In the genomic region with DNA sequence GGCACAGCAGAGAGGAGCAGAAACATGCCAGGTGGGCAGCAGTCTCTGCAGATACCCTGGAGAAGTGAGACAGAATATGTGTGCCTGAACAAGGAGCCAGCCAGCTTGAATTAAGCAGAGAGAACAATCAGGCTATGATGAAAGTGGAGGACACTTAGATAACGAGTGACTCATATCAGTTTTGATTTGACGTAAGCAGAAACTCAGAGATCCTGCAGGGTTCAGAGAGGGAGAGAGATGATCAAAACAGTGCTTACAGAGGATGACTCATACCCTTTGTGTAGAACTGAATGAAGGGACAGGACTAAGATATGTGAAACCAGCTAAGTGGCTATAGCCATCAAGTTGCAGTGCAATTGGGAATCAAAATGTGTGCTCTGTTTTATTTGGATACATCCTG, we compare ENCODE assay signal across 8 cellular contexts.
DNase-seq lines count a peak whose midpoint lies in the region; ATAC-seq, FAIRE-seq and TF ChIP-seq lines count a peak whose summit lies in the region.

No MANE protein-coding gene starts in this region.

- H3K9me3 Mint-ChIP-seq in T-cell: peaks cover 0 to 5% (median 0%) of the 10 kb centered on the region in 3 donors
- H3K9me3 Mint-ChIP-seq in CD4-positive, alpha-beta T cell: peaks cover 2% of the 10 kb centered on the region

- H3K4me1 Mint-ChIP-seq in T-cell: no peaks in the 10 kb centered on the region
- H3K4me1 Mint-ChIP-seq in CD4-positive, alpha-beta T cell (ENCODE audit: low read depth): no peaks in the 10 kb centered on the region

- H3K36me3 ChIP-seq in small intestine (ENCODE audit: control insufficient read depth in 2 of 2, insufficient read depth in 2 of 2, low read length in 2 of 2): no peaks in the 10 kb centered on the region

- in situ Hi-C loops in astrocyte of the spinal cord (cut with HindIII; ENCODE audit: low sequenced_read_pairs): no loop called here

- no peaks in the 10 kb centered on the region for H3K9me3 ChIP-seq in small intestine (ENCODE audit: control insufficient read depth, low read depth)
- no peaks in the 10 kb centered on the region for H3K9me3 ChIP-seq in CD4-positive, alpha-beta T cell (ENCODE audit: control insufficient read depth, low read length)

- DNase-seq in AG10803 (ENCODE audit: low read depth) (peak; percentile 76), HS-5 (ENCODE audit: low read depth) (peak; percentile 85), astrocyte of the spinal cord (ENCODE audit: low read depth, low spot score) (peak; percentile 85), small intestine (peak; percentile 9), T-cell (no peak)
- DNase-seq in CD4-positive, alpha-beta T cell: no peak

- no peaks in the 10 kb centered on the region for H3K4me1 ChIP-seq in small intestine (ENCODE audit: control insufficient read depth in 2 of 2, insufficient read depth in 1 of 2, low read depth in 1 of 2, low read length in 1 of 2)

- ATAC-seq in GM19397 (IDR thresholded peaks at IDR 0.05; ENCODE audit: unreplicated experiment) (peak; percentile 63), T-cell (replicated peaks in 1 of 4) (no peak), GM21367 (IDR thresholded peaks at IDR 0.05; ENCODE audit: unreplicated experiment) (no peak)
- ATAC-seq in CD4-positive, alpha-beta T cell (ENCODE audit: poor library complexity): no peak

- no peaks in the 10 kb centered on the region for H3K27me3 ChIP-seq in small intestine (ENCODE audit: control insufficient read depth in 2 of 2, insufficient read depth in 2 of 2, low read length in 2 of 2)
- no peaks in the 10 kb centered on the region for H3K27me3 ChIP-seq in CD4-positive, alpha-beta T cell (ENCODE audit: control insufficient read depth, insufficient read depth, low read length)

- WGBS in small intestine, 3 donors: 4 to 40% (median 17%) methylated on average over 2 of the region's 2 CpGs

- no peak overlapping the region for H3K4me3 ChIP-seq in AG10803 (ENCODE audit: low read length)
- H3K4me3 ChIP-seq in astrocyte of the spinal cord (ENCODE audit: low read depth, low read length): no peak overlapping the region
- H3K4me3 ChIP-seq in small intestine (ENCODE audit: low read depth in 1 of 2, low read length in 2 of 2): no peak overlapping the region

- H3K36me3 Mint-ChIP-seq in T-cell: no peaks in the 10 kb centered on the region
- no peaks in the 10 kb centered on the region for H3K36me3 Mint-ChIP-seq in CD4-positive, alpha-beta T cell (ENCODE audit: low read depth)

- CTCF ChIA-PET in T-cell (lab: Charles Lee): no interaction called here
- CTCF ChIA-PET in CD4-positive, alpha-beta T cell (lab: Charles Lee): no interaction called here

- H3K27ac ChIP-seq in small intestine (ENCODE audit: low read depth in 1 of 2, low read length in 1 of 2): no peak overlapping the region
- H3K27ac ChIP-seq in CD4-positive, alpha-beta T cell (ENCODE audit: low read depth, low read length): no peak overlapping the region

- TF ChIP-seq CTCF in AG10803 (conservative IDR thresholded peaks at IDR 0.05; ENCODE audit: low read length): no peak
- no peak for TF ChIP-seq CTCF in astrocyte of the spinal cord (IDR thresholded peaks at IDR 0.05; ENCODE audit: low read depth, low read length)
- TF ChIP-seq CTCF in CD4-positive, alpha-beta T cell (IDR thresholded peaks at IDR 0.05): no peak

- intact Hi-C loops in CD4-positive, alpha-beta T cell (cut with DNase I, micrococcal nuclease): no loop called here

- no peak overlapping the region for H3K27ac Mint-ChIP-seq in T-cell
- no peak overlapping the region for H3K27ac Mint-ChIP-seq in CD4-positive, alpha-beta T cell

- H3K27me3 Mint-ChIP-seq in T-cell: no peaks in the 10 kb centered on the region
- no peaks in the 10 kb centered on the region for H3K27me3 Mint-ChIP-seq in CD4-positive, alpha-beta T cell

- FAIRE-seq in small intestine (lab: Jason Lieb, UNC): no peak

- POLR2A ChIA-PET in T-cell (lab: Charles Lee): interaction anchor here in 1 of 2 donors (0.6 kb wide), 1 partner anchor 22 kb away, joined by 3 read pairs; no protein-coding TSS in a partner anchor
- POLR2A ChIA-PET in CD4-positive, alpha-beta T cell (lab: Charles Lee): no interaction called here

- H3K4me3 Mint-ChIP-seq in T-cell: no peak overlapping the region
- no peak overlapping the region for H3K4me3 Mint-ChIP-seq in CD4-positive, alpha-beta T cell

Comparison
In these comparisons a context has a peak if more than half of its experiments do, and no peak if none do; other contexts are left out.
1. DNase-seq: peak in AG10803 (single experiment), HS-5 (single experiment), astrocyte of the spinal cord (single experiment) and small intestine (single experiment); none in T-cell (0 of 34) and CD4-positive, alpha-beta T cell (0 of 10).